In the genomic region with DNA sequence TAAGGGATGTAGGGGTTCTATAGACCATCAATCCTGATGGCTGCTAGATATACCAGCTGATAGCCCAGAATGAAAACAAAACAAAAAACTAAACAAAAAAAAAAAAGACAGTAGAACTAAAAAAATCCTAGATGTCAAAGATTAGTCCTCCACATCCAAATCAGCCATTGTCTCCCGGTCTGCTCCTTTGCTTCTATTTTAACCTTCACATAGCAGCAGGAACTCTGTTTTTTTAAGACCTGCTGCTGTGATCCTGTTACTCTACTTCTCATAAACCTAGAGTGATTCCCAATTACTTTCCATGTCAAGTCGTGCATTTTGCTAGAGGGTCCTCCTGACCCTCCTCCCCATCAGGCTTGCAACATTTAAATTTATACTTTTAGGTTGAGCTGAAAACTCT, we compare ENCODE assay signal across 1 cellular context.
TF ChIP-seq lines count a peak whose summit lies in the region.

No MANE protein-coding gene starts in this region.

TF ChIP-seq in IMR-90, 13 proteins besides CTCF, POLR2A, EP300 and RAD21:
- TF ChIP-seq CEBPB (IDR thresholded peaks at IDR 0.05; ENCODE audit: low read depth, low read length) (no peak), SMC3 (IDR thresholded peaks at IDR 0.05; ENCODE audit: low read depth, low read length) (no peak)
TF ChIP-seq in IMR-90: peak in this region for 0.
